ENCODE assay signal across 11 cellular contexts in genomic region chr5:90135979-90136378, GRCh38.
DNase-seq lines count a peak whose midpoint lies in the region; ATAC-seq, FAIRE-seq and TF ChIP-seq lines count a peak whose summit lies in the region.
"Had no signal": no experiment of that assay in that cellular context is flagged by ENCODE, and none has a peak within 500 bp of the region (broad histone marks: within the 10 kb centered on the region; RNA-seq: fewer than 3 reads in every experiment).

No MANE protein-coding gene starts in this region.

- POLR2A ChIA-PET in HEK293 (lab: Yijun Ruan, JAX), result no interaction called here
- POLR2A ChIA-PET in WTC11 (lab: Charles Lee), result no interaction called here

- no peak overlapping the region for H3K27ac Mint-ChIP-seq in WTC11

- no peaks in the 10 kb centered on the region for H3K9me2 ChIP-seq in GM23248 (ENCODE audit: insufficient read depth)

- peaks cover 10% of the 10 kb centered on the region for H3K4me1 Mint-ChIP-seq in WTC11

- H3K4me3 Mint-ChIP-seq in WTC11, result no peak overlapping the region

- no peaks in the 10 kb centered on the region for H3K27me3 Mint-ChIP-seq in WTC11 (ENCODE audit: low read depth)

- H2AK5ac ChIP-seq in mesendoderm (ENCODE audit: low read length), result no peak overlapping the region

- no peaks in the 10 kb centered on the region for H3K9me3 ChIP-seq in HEK293 (ENCODE audit: control insufficient read depth, insufficient read depth, low read depth, low read length)
- no peaks in the 10 kb centered on the region for H3K9me3 ChIP-seq in GM23248 (ENCODE audit: low read depth)

- FAIRE-seq in D721Med (lab: Jason Lieb, UNC), result no peak
- FAIRE-seq: colon had no signal

- no peak overlapping the region for H4K5ac ChIP-seq in mesendoderm (ENCODE audit: low read length)

- DNase-seq in D721Med (ENCODE audit: insufficient read length, low spot score) (no peak), WTC11 (ENCODE audit: low spot score) (peak; percentile 68), mesendoderm (peak; percentile 75), GM23248 (no peak)
- DNase-seq in activated effector memory CD4-positive, alpha-beta T cell treated with anti-CD3 and anti-CD28 coated beads, Interleukin-2, amount 50 U/mL, for 16 hours, result no peak
- DNase-seq: DMS79 treated with DMSO at 0.1 percent for 48 hours had no signal

- H2BK5ac ChIP-seq in mesendoderm (ENCODE audit: low read length), result no peak overlapping the region

- H3F3A ChIP-seq in GM23248 (ENCODE audit: insufficient read depth), result no peaks in the 10 kb centered on the region

- no CpG with 5 or more reads among the region's 6 CpGs for WGBS in mesendoderm (ENCODE audit: extremely low coverage, insufficient coverage, low lambda C conversion rate)
- WGBS in GM23248 (ENCODE audit: low coverage in 1 of 2, low lambda C conversion rate in 2 of 2, missing lambda C conversion rate in 2 of 2), 2 experiments, result 69 to 76% methylated on average over 6 of the region's 6 CpGs

- no peak overlapping the region for H3K18ac ChIP-seq in mesendoderm (ENCODE audit: low read length)

- no peak overlapping the region for H3K23ac ChIP-seq in mesendoderm (ENCODE audit: low read length)

- H3K9me3 Mint-ChIP-seq in WTC11, result peaks cover 8% of the 10 kb centered on the region

- no peak overlapping the region for H3K9ac ChIP-seq in mesendoderm (ENCODE audit: low read length)
- H3K9ac ChIP-seq in GM23248, result no peak overlapping the region

- no peak overlapping the region for H3K4me2 ChIP-seq in mesendoderm (ENCODE audit: low read length)
- no peak overlapping the region for H3K4me2 ChIP-seq in GM23248 (ENCODE audit: unreplicated experiment)

- peak; percentile 99 for ATAC-seq in WTC11
- no peak for ATAC-seq in GM21423 (IDR thresholded peaks at IDR 0.05; ENCODE audit: unreplicated experiment)
- no peak for ATAC-seq in HG03097 (IDR thresholded peaks at IDR 0.05; ENCODE audit: low FRiP score, unreplicated experiment)

- peak; percentile 26 for TF ChIP-seq CTCF in D721Med (IDR thresholded peaks at IDR 0.05; ENCODE audit: insufficient read depth, missing control alignments)
- TF ChIP-seq CTCF in HEK293 (tag by site-specific recombination; IDR thresholded peaks at IDR 0.05), result peak; percentile 56; the same call in 1 of the 2 replicates
- TF ChIP-seq CTCF in WTC11 (IDR thresholded peaks at IDR 0.05), result peak; percentile 74

- no peak overlapping the region for H2BK120ac ChIP-seq in mesendoderm (ENCODE audit: low read depth, low read length)

- H3K4me3 ChIP-seq in HEK293 (ENCODE audit: low read depth, low read length) (no peak overlapping the region), mesendoderm (ENCODE audit: low read length) (no peak overlapping the region), GM23248 (no peak overlapping the region)

- no peak overlapping the region for H3K56ac ChIP-seq in mesendoderm (ENCODE audit: low read length)

- no peak overlapping the region for H3K4ac ChIP-seq in mesendoderm (ENCODE audit: low read depth, low read length)

- H3K36me3 ChIP-seq in HEK293 (ENCODE audit: control insufficient read depth in 2 of 2, insufficient read depth in 1 of 2, low read length in 2 of 2), result no peaks in the 10 kb centered on the region
- no peaks in the 10 kb centered on the region for H3K36me3 ChIP-seq in mesendoderm (ENCODE audit: control insufficient read depth, insufficient read depth, low read length)
- no peaks in the 10 kb centered on the region for H3K36me3 ChIP-seq in GM23248 (ENCODE audit: low read depth)

- H3K27me3 ChIP-seq in mesendoderm (ENCODE audit: insufficient read depth, low read length, poor library complexity), result no peaks in the 10 kb centered on the region
- 0 out of 2 replicates have a peak, but pooled peaks cover 3% of the 10 kb centered on the region for H3K27me3 ChIP-seq in GM23248 (replicated peaks; ENCODE audit: insufficient read depth)

- peaks cover 6% of the 10 kb centered on the region; the same call in 1 of the 2 replicates for H3K36me3 Mint-ChIP-seq in WTC11

- H3K4me1 ChIP-seq in HEK293 (ENCODE audit: control insufficient read depth, insufficient read depth, low read length), result no peaks in the 10 kb centered on the region
- H3K4me1 ChIP-seq in mesendoderm (ENCODE audit: control insufficient read depth, low read depth, low read length), result no peaks in the 10 kb centered on the region
- H3K4me1 ChIP-seq in GM23248 (ENCODE audit: insufficient read depth), result no peaks in the 10 kb centered on the region

- no peak overlapping the region for H3K27ac ChIP-seq in HEK293 (ENCODE audit: extremely low read depth, low read depth, low read length)
- no peak overlapping the region for H3K27ac ChIP-seq in mesendoderm (ENCODE audit: low read depth, low read length)
- H3K27ac ChIP-seq in GM23248, result no peak overlapping the region
- H3K27ac ChIP-seq: RWPE1 had no signal

- no peak overlapping the region for H2BK15ac ChIP-seq in mesendoderm (replicated peaks; ENCODE audit: low read depth)

- no peak overlapping the region for H2AFZ ChIP-seq in GM23248

- H4K8ac ChIP-seq in mesendoderm (ENCODE audit: low read depth, low read length), result no peak overlapping the region

- no peaks in the 10 kb centered on the region for H4K20me1 ChIP-seq in GM23248 (ENCODE audit: insufficient read depth)

- H3K79me1 ChIP-seq in mesendoderm (ENCODE audit: low read length), result no peaks in the 10 kb centered on the region

- in situ Hi-C loops in GM23248 (cut with MboI), result no loop called here

- CTCF ChIA-PET in HEK293 (lab: Yijun Ruan, JAX), result interaction anchor here (0.7 to 1.2 kb wide), 5 partner anchors 12 to 185 kb away, joined by 3 to 5 read pairs (median 4); no protein-coding TSS in a partner anchor
- CTCF ChIA-PET in WTC11 (lab: Charles Lee), result interaction anchor here (0.9 to 1.8 kb wide), 3 partner anchors 25 to 206 kb away, joined by 3 to 12 read pairs (median 8); no protein-coding TSS in a partner anchor

- no peaks in the 10 kb centered on the region for H3K79me2 ChIP-seq in mesendoderm (ENCODE audit: control insufficient read depth, insufficient read depth, low read length)
- H3K79me2 ChIP-seq in GM23248 (ENCODE audit: insufficient read depth), result no peaks in the 10 kb centered on the region

TF ChIP-seq in HEK293, 187 proteins besides CTCF, POLR2A, EP300 and RAD21:
- TF ChIP-seq ZNF654 (tag by site-specific recombination; IDR thresholded peaks at IDR 0.05; ENCODE audit: low read depth) (peak; percentile 62), KLF9 (tag by site-specific recombination; IDR thresholded peaks at IDR 0.05; ENCODE audit: low read depth) (no peak), ZSCAN30 (tag by site-specific recombination; IDR thresholded peaks at IDR 0.05) (peak; percentile 14; the same call in 1 of the 2 replicates), RBAK (tag by site-specific recombination; IDR thresholded peaks at IDR 0.05) (no peak), ZNF335 (tag by site-specific recombination; conservative IDR thresholded peaks at IDR 0.05) (no peak), ZSCAN23 (tag by site-specific recombination; IDR thresholded peaks at IDR 0.05) (no peak), ZNF626 (tag by site-specific recombination; IDR thresholded peaks at IDR 0.05) (no peak), ZNF19 (tag by site-specific recombination; IDR thresholded peaks at IDR 0.05; ENCODE audit: low read depth) (no peak), ZNF132 (tag by site-specific recombination; IDR thresholded peaks at IDR 0.05; ENCODE audit: borderline replicate concordance) (no peak), ZNF266 (tag by site-specific recombination; IDR thresholded peaks at IDR 0.05; ENCODE audit: low read depth) (no peak), ZBTB17 (tag by site-specific recombination; IDR thresholded peaks at IDR 0.05) (no peak)
- TF ChIP-seq, protein P1, sequence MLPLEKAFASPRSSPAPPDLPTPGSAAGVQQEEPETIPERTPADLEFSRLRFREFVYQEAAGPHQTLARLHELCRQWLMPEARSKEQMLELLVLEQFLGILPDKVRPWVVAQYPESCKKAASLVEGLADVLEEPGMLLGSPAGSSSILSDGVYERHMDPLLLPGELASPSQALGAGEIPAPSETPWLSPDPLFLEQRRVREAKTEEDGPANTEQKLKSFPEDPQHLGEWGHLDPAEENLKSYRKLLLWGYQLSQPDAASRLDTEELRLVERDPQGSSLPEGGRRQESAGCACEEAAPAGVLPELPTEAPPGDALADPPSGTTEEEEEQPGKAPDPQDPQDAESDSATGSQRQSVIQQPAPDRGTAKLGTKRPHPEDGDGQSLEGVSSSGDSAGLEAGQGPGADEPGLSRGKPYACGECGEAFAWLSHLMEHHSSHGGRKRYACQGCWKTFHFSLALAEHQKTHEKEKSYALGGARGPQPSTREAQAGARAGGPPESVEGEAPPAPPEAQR (tag by site-specific recombination; IDR thresholded peaks at IDR 0.05), result no peak
TF ChIP-seq in HEK293: peak in this region for 2.

TF ChIP-seq in WTC11, 78 proteins besides CTCF, POLR2A, EP300 and RAD21:
- TF ChIP-seq TP53 (CRISPR knock-in tag; IDR thresholded peaks at IDR 0.05), result 0 out of 2 replicates have a peak, but pooled peaks have one; percentile 30
- TF ChIP-seq FOXK1 (CRISPR knock-in tag; IDR thresholded peaks at IDR 0.05), result no peak

Comparison
In these comparisons a context has a peak if more than half of its experiments do, and no peak if none do; other contexts are left out.
1. DNase-seq: peak in WTC11 (single experiment) and mesendoderm (single experiment); none in D721Med (single experiment), GM23248 (single experiment) and activated effector memory CD4-positive, alpha-beta T cell treated with anti-CD3 and anti-CD28 coated beads, Interleukin-2, amount 50 U/mL, for 16 hours (single experiment).
2. Peak in every context shown above with its lines, with median percentiles within 50 percentile points of each other: CTCF ChIP-seq.